Comparison of ENCODE assay signal across 11 cellular contexts in genomic region chr1:33383974-33384767, GRCh38. TPM values are rescaled to one million over a fixed set of nuclear protein-coding genes. Genes with fewer than 3 reads are reported as not detected.
DNase-seq lines count a peak whose midpoint lies in the region; ATAC-seq and TF ChIP-seq lines count a peak whose summit lies in the region.
"Had no signal": no experiment of that assay in that cellular context is flagged by ENCODE, and none has a peak within 500 bp of the region (broad histone marks: within the 10 kb centered on the region; RNA-seq: fewer than 3 reads in every experiment).

No MANE protein-coding gene starts in this region.

- DNase-seq in ELR (ENCODE audit: low read depth), result peak; percentile 80
- peak; percentile 55 for DNase-seq in PC-3
- peak; percentile 70 for DNase-seq in epithelial cell of esophagus (ENCODE audit: low read depth)
- no peak for DNase-seq in osteoblast (ENCODE audit: insufficient read length, low spot score, missing footprints)
- DNase-seq in GM13977 (ENCODE audit: low spot score), result no peak
- DNase-seq in activated CD4-positive, alpha-beta T cell treated with anti-CD3 and anti-CD28 coated beads for 48 hours, result no peak
- no peak for DNase-seq in activated naive CD8-positive, alpha-beta T cell treated with anti-CD3 and anti-CD28 coated beads, Interleukin-2, amount 50 U/mL, for 24 hours
- DNase-seq: DND-41, NCI-H446 treated with DMSO at 0.1 percent for 48 hours, WERI-Rb-1 had no signal

- H4K20me1 ChIP-seq in PC-3 (ENCODE audit: low read length), result no peaks in the 10 kb centered on the region
- H4K20me1 ChIP-seq in osteoblast (ENCODE audit: insufficient read depth, low read length), result no peaks in the 10 kb centered on the region

- TF ChIP-seq CTCF in PC-3 (conservative IDR thresholded peaks at IDR 0.05; ENCODE audit: low read depth, low read length), result no peak
- no peak for TF ChIP-seq CTCF in epithelial cell of esophagus (IDR thresholded peaks at IDR 0.05; ENCODE audit: insufficient read depth, low read depth, low read length, missing control alignments)
- no peak for TF ChIP-seq CTCF in osteoblast (IDR thresholded peaks at IDR 0.05; ENCODE audit: extremely low read depth, low read depth, low read length)
- TF ChIP-seq CTCF in GM13977 (IDR thresholded peaks at IDR 0.05; ENCODE audit: extremely low read depth, insufficient read depth, missing control alignments), result no peak

- no peaks in the 10 kb centered on the region for H3K36me3 Mint-ChIP-seq in activated naive CD8-positive, alpha-beta T cell treated with anti-CD3 and anti-CD28 coated beads, Interleukin-2, amount 50 U/mL, for 24 hours (ENCODE audit: low read depth)

- H2AFZ ChIP-seq in PC-3 (ENCODE audit: low read length) (peak overlapping the region; percentile 24; the same call in 1 of the 2 replicates), osteoblast (ENCODE audit: low read length) (no peak overlapping the region)

- H3K9ac ChIP-seq in PC-3 (ENCODE audit: low read length), result no peak overlapping the region

- H3K9me3 Mint-ChIP-seq in activated naive CD8-positive, alpha-beta T cell treated with anti-CD3 and anti-CD28 coated beads, Interleukin-2, amount 50 U/mL, for 24 hours, result no peaks in the 10 kb centered on the region

- H3K4me3 Mint-ChIP-seq in activated naive CD8-positive, alpha-beta T cell treated with anti-CD3 and anti-CD28 coated beads, Interleukin-2, amount 50 U/mL, for 24 hours, result no peak overlapping the region

- no peak overlapping the region for H3K27ac Mint-ChIP-seq in activated naive CD8-positive, alpha-beta T cell treated with anti-CD3 and anti-CD28 coated beads, Interleukin-2, amount 50 U/mL, for 24 hours

- peaks cover 7% of the 10 kb centered on the region for H3K27me3 Mint-ChIP-seq in activated naive CD8-positive, alpha-beta T cell treated with anti-CD3 and anti-CD28 coated beads, Interleukin-2, amount 50 U/mL, for 24 hours

- H3F3A ChIP-seq in PC-3 (ENCODE audit: low read length, unreplicated experiment), result no peaks in the 10 kb centered on the region

- H3K9me3 ChIP-seq in PC-3 (ENCODE audit: low read length), result no peaks in the 10 kb centered on the region
- H3K9me3 ChIP-seq in osteoblast (ENCODE audit: low read depth, low read length), result no peaks in the 10 kb centered on the region

- CTCF ChIA-PET in PC-3 (lab: Charles Lee), result no interaction called here

- H3K27ac ChIP-seq in PC-3 (ENCODE audit: low read length) (no peak overlapping the region), osteoblast (ENCODE audit: low read depth, low read length) (peak overlapping the region; percentile 88)
- H3K27ac ChIP-seq: WERI-Rb-1 had no signal

- no TSS peak for BruUV-seq in PC-3 (replicated peaks; lab: Mats Ljungman, UMichigan)

- 0 out of 2 replicates have a peak, but pooled peaks cover 8% of the 10 kb centered on the region for H3K79me2 ChIP-seq in PC-3 (ENCODE audit: low read length)
- H3K79me2 ChIP-seq in osteoblast (ENCODE audit: insufficient read depth, low read length), result peaks cover 70% of the 10 kb centered on the region

- H3K4me2 ChIP-seq in PC-3 (ENCODE audit: low read length), result no peak overlapping the region
- H3K4me2 ChIP-seq in osteoblast (ENCODE audit: insufficient read depth, low read length), result no peak overlapping the region

- POLR2A ChIA-PET in PC-3 (lab: Charles Lee; ENCODE audit: unreplicated experiment), result interaction anchor here (0.6 kb wide), 1 partner anchor 37 kb away, joined by 3 read pairs; no protein-coding TSS in a partner anchor

- H3K4me3 ChIP-seq in PC-3 (ENCODE audit: low read length), result no peak overlapping the region
- H3K4me3 ChIP-seq in epithelial cell of esophagus (ENCODE audit: low read length), result no peak overlapping the region
- no peak overlapping the region for H3K4me3 ChIP-seq in osteoblast (ENCODE audit: insufficient read depth, low read length)

- in situ Hi-C loops in GM13977 (cut with MboI; ENCODE audit: low pct_unique_long_range_greater_than_20kb, low sequenced_read_pairs, unreplicated experiment), result no loop called here

- H3K4me1 ChIP-seq in PC-3 (ENCODE audit: insufficient read depth, low read length) (peaks cover 17% of the 10 kb centered on the region), osteoblast (ENCODE audit: insufficient read depth, low read length) (peaks cover 56% of the 10 kb centered on the region)

- H3K9me2 ChIP-seq in PC-3 (replicated peaks; ENCODE audit: low read length), result no peaks in the 10 kb centered on the region

- intact Hi-C loops in PC-3 (cut with micrococcal nuclease), result loop anchor here (1.0 to 5.0 kb wide), 2 partner anchors 45 to 88 kb away; partner anchors contain the start of gene ZSCAN20

- peaks cover 10% of the 10 kb centered on the region for H3K4me1 Mint-ChIP-seq in activated naive CD8-positive, alpha-beta T cell treated with anti-CD3 and anti-CD28 coated beads, Interleukin-2, amount 50 U/mL, for 24 hours

- H3K36me3 ChIP-seq in PC-3 (ENCODE audit: low read depth, low read length), result no peaks in the 10 kb centered on the region
- H3K36me3 ChIP-seq in osteoblast (ENCODE audit: insufficient read depth, low read length), result no peaks in the 10 kb centered on the region
- H3K36me3 ChIP-seq: WERI-Rb-1 had no signal

- no peaks in the 10 kb centered on the region for H3K27me3 ChIP-seq in PC-3 (ENCODE audit: low read length)
- H3K27me3 ChIP-seq in osteoblast (ENCODE audit: insufficient read depth, low read length), result no peaks in the 10 kb centered on the region

- ATAC-seq in PC-3, result peak; percentile 70
- ATAC-seq in GM19324 (IDR thresholded peaks at IDR 0.05; ENCODE audit: low FRiP score, unreplicated experiment), result no peak
- ATAC-seq in activated naive CD8-positive, alpha-beta T cell treated with anti-CD3 and anti-CD28 coated beads, Interleukin-2, amount 50 U/mL, for 24 hours, result no peak

RNA-seq across cellular contexts. Expression of gene PHC2, which starts 46.7 kb away (rescaled TPM):
- total RNA-seq in PC-3 (2014; rRNA removed), result 125 and 134 TPM in 2 replicates
- 82.2 and 85.4 TPM in 2 replicates for total RNA-seq in osteoblast

Comparison
In these comparisons a context has a peak if more than half of its experiments do, and no peak if none do; other contexts are left out.
1. DNase-seq: peak in ELR (single experiment), PC-3 (single experiment) and epithelial cell of esophagus (single experiment); none in osteoblast (single experiment), GM13977 (single experiment), activated CD4-positive, alpha-beta T cell treated with anti-CD3 and anti-CD28 coated beads for 48 hours (single experiment) and activated naive CD8-positive, alpha-beta T cell treated with anti-CD3 and anti-CD28 coated beads, Interleukin-2, amount 50 U/mL, for 24 hours (single experiment).